In genomic region chr13:91627952-91628739, GRCh38 we compare ENCODE assay signal across 22 cellular contexts.
"Had no signal": no experiment of that assay in that cellular context is flagged by ENCODE, and none has a peak within 500 bp of the region (broad histone marks: within the 10 kb centered on the region; RNA-seq: fewer than 3 reads in every experiment).

No MANE protein-coding gene starts in this region.

- H3K27ac ChIP-seq: coronary artery, dorsolateral prefrontal cortex, esophagus muscularis mucosa, foreskin keratinocyte, gastroesophageal sphincter, heart left ventricle, hepatocyte, left lung, lower lobe of right lung had no signal

- H3K4me2 ChIP-seq: hepatocyte had no signal

- H3K4me1 ChIP-seq: esophagus muscularis mucosa, foreskin keratinocyte, gastroesophageal sphincter, heart left ventricle, left lung, lower lobe of right lung had no signal

- H3K36me3 ChIP-seq: esophagus muscularis mucosa, gastroesophageal sphincter, heart left ventricle, left lung, lower lobe of right lung had no signal

- H3K79me2 ChIP-seq: hepatocyte had no signal

- H3K4me3 ChIP-seq: coronary artery, dorsolateral prefrontal cortex, esophagus muscularis mucosa, gastroesophageal sphincter, heart left ventricle, hepatocyte, left lung, lower lobe of right lung, mucosa of descending colon had no signal

- H3K27me3 ChIP-seq: dorsolateral prefrontal cortex, esophagus muscularis mucosa, foreskin keratinocyte, gastroesophageal sphincter, heart left ventricle, hepatocyte, left lung had no signal

- H3K9me3 ChIP-seq: esophagus muscularis mucosa, gastroesophageal sphincter, left lung, lower lobe of right lung, mucosa of descending colon had no signal

- DNase-seq: dermis blood vessel endothelial cell; dorsolateral prefrontal cortex; effector CD4-positive, alpha-beta T cell; effector memory CD4-positive, alpha-beta T cell; foreskin keratinocyte; heart left ventricle; hypothalamus; immature natural killer cell; islet precursor cell; left cardiac atrium; left lung; left ventricle myocardium superior; lower lobe of right lung; mesenchymal stem cell; mucosa of descending colon had no signal

- FAIRE-seq: colon, endothelial cell of umbilical vein, frontal cortex had no signal

- H2AFZ ChIP-seq: hepatocyte had no signal
